Comparison of ENCODE assay signal across 8 cellular contexts in genomic region chr1:234656981-234657651, GRCh38. TPM values are rescaled to one million over a fixed set of nuclear protein-coding genes. Genes with fewer than 3 reads are reported as not detected.
DNase-seq lines count a peak whose midpoint lies in the region; ATAC-seq and TF ChIP-seq lines count a peak whose summit lies in the region.

No MANE protein-coding gene starts in this region.

- no peaks in the 10 kb centered on the region for H3K36me3 ChIP-seq in aorta (ENCODE audit: control insufficient read depth in 1 of 2, insufficient read depth in 2 of 2, low read length in 1 of 2)

- H3K4ac ChIP-seq in H9 (ENCODE audit: low read depth, low read length), result no peak overlapping the region

- H3K4me1 ChIP-seq in H9 (ENCODE audit: insufficient read depth, low read length) (peaks cover 12% of the 10 kb centered on the region), aorta (ENCODE audit: control insufficient read depth in 1 of 2, insufficient read depth in 2 of 2, low read length in 2 of 2) (no peaks in the 10 kb centered on the region)

- in situ Hi-C loops in Caki2 (cut with HindIII; ENCODE audit: low pct_unique_long_range_greater_than_20kb, low sequenced_read_pairs), result no loop called here

- no peak overlapping the region for H3K9ac ChIP-seq in H9 (ENCODE audit: extremely low read depth, insufficient read length, low read length)

- DNase-seq in Caki2 (ENCODE audit: low read depth), result peak; percentile 61
- no peak for DNase-seq in H9
- DNase-seq in fibroblast of the conjunctiva (ENCODE audit: low read depth), result peak; percentile 46
- no peak for DNase-seq in sciatic nerve (ENCODE audit: low spot score)
- no peak for DNase-seq in activated gamma-delta T cell (lab: John Stamatoyannopoulos, UW)
- DNase-seq in posterior vena cava (ENCODE audit: low spot score), result no peak
- no peak for DNase-seq in aorta

- H3T11ph ChIP-seq in H9 (ENCODE audit: low read length), result no peak overlapping the region

- no CpG with 5 or more reads among the region's 11 CpGs for WGBS in H9 (ENCODE audit: extremely low coverage, insufficient read length, low lambda C conversion rate)
- WGBS in aorta, 2 donors, result 77% methylated on average over 11 of the region's 11 CpGs

- H3K79me1 ChIP-seq in H9 (ENCODE audit: insufficient read depth, low read depth, low read length, poor library complexity, severe bottlenecking), result no peaks in the 10 kb centered on the region

- H3K9me3 ChIP-seq in H9 (ENCODE audit: control insufficient read depth, low read depth, low read length), result no peaks in the 10 kb centered on the region
- H3K9me3 ChIP-seq in aorta (ENCODE audit: control insufficient read depth, low read length), result no peaks in the 10 kb centered on the region

- peaks cover 4% of the 10 kb centered on the region; the same call in 1 of the 2 replicates for H3K27me3 Mint-ChIP-seq in H9 (ENCODE audit: low read depth)

- H3K36me3 Mint-ChIP-seq in H9 (ENCODE audit: insufficient read depth in 1 of 3, low read depth in 3 of 3), result no peaks in the 10 kb centered on the region; a peak in 1 of 7 replicates

- no peak for TF ChIP-seq CTCF in H9 (conservative IDR thresholded peaks at IDR 0.05)

- no peak overlapping the region for H3K27ac ChIP-seq in H9 (ENCODE audit: insufficient read length, low read depth, low read length)
- H3K27ac ChIP-seq in aorta (ENCODE audit: low read depth in 1 of 2, low read length in 2 of 2), result no peak overlapping the region

- no peak overlapping the region for H3K23ac ChIP-seq in H9 (ENCODE audit: insufficient read length, low read depth, low read length)

- H3K4me1 Mint-ChIP-seq in H9, result peaks cover 33 to 39% of the 10 kb centered on the region in 2 experiments

- H3K14ac ChIP-seq in H9 (ENCODE audit: insufficient read depth, low read length), result 0 out of 2 replicates have a peak overlapping the region, but pooled peaks have one; percentile 11

- H2BK20ac ChIP-seq in H9 (ENCODE audit: low read depth, low read length, poor library complexity, severe bottlenecking), result no peak overlapping the region

- no peak overlapping the region for H3K4me2 ChIP-seq in H9 (ENCODE audit: insufficient read depth, insufficient read length, low read length)

- no peak overlapping the region for H3K4me3 ChIP-seq in aorta (ENCODE audit: low read length in 2 of 2)

- H4K91ac ChIP-seq in H9 (ENCODE audit: insufficient read length, low read depth, low read length), result no peak overlapping the region

- no peak overlapping the region for H3K18ac ChIP-seq in H9 (ENCODE audit: insufficient read length, low read depth, low read length)

- H3K27me3 ChIP-seq in H9 (ENCODE audit: insufficient read depth, low read length) (no peaks in the 10 kb centered on the region), aorta (ENCODE audit: control insufficient read depth in 1 of 2, insufficient read depth in 2 of 2, low read length in 1 of 2) (no peaks in the 10 kb centered on the region)

- H2BK12ac ChIP-seq in H9 (ENCODE audit: insufficient read length, low read depth, low read length), result no peak overlapping the region

- no peak overlapping the region for H3K4me3 Mint-ChIP-seq in H9

- H2AFZ ChIP-seq in H9 (ENCODE audit: low read length), result no peak overlapping the region

- H2BK5ac ChIP-seq in H9 (ENCODE audit: insufficient read length, low read length), result no peak overlapping the region

- H4K20me1 ChIP-seq in H9 (ENCODE audit: control insufficient read depth, insufficient read depth, insufficient read length), result no peaks in the 10 kb centered on the region

- H3K9me3 Mint-ChIP-seq in H9, result no peaks in the 10 kb centered on the region; a peak in 1 of 5 replicates

- no peak overlapping the region for H4K8ac ChIP-seq in H9 (replicated peaks; ENCODE audit: insufficient read length, low read depth, low read length)

- intact Hi-C loops in sciatic nerve (cut with DNase I), result no loop called here
- intact Hi-C loops in posterior vena cava (cut with DNase I), result loop anchor here in 1 of 2 donors (1.0 kb wide), 1 partner anchor 46 kb away; no protein-coding TSS in a partner anchor
- intact Hi-C loops in aorta (cut with DNase I), result no loop called here

- H2AK5ac ChIP-seq in H9 (ENCODE audit: insufficient read length, low read length), result no peak overlapping the region

- no peaks in the 10 kb centered on the region for H3K79me2 ChIP-seq in H9 (ENCODE audit: insufficient read depth, low read length)

- H3K27ac Mint-ChIP-seq in H9, result peak overlapping the region; percentile 10 to 50 (median 12); a peak in 3 of 7 replicates

- H4K5ac ChIP-seq in H9 (ENCODE audit: insufficient read length, low read depth, low read length), result no peak overlapping the region

- H2BK120ac ChIP-seq in H9 (ENCODE audit: low read depth, low read length, poor library complexity, severe bottlenecking), result no peak overlapping the region

- peak; percentile 74 for ATAC-seq in SK-N-SH treated with all-trans-retinoic acid at 6 μM for 48 hours
- ATAC-seq in sciatic nerve, result peak; percentile 70
- no peak for ATAC-seq in aorta (ENCODE audit: low FRiP score)

- no peak overlapping the region for H2BK15ac ChIP-seq in H9 (ENCODE audit: low read depth, low read length)

- H3K23me2 ChIP-seq in H9 (ENCODE audit: insufficient read length, low read depth, low read length, poor library complexity, severe bottlenecking), result no peaks in the 10 kb centered on the region

- H3K56ac ChIP-seq in H9 (ENCODE audit: insufficient read length, low read depth, low read length), result no peak overlapping the region

TF ChIP-seq in SK-N-SH treated with all-trans-retinoic acid at 6 μM for 48 hours, 23 proteins besides CTCF, POLR2A, EP300 and RAD21:
- TF ChIP-seq ZNF70 (CRISPR knock-in tag; IDR thresholded peaks at IDR 0.05) (no peak), ZC3H10 (CRISPR knock-in tag; IDR thresholded peaks at IDR 0.05) (peak; percentile 72; the same call in 1 of the 2 replicates), RARB (CRISPR knock-in tag; IDR thresholded peaks at IDR 0.05) (0 out of 2 replicates have a peak, but pooled peaks have one; percentile 15)

RNA-seq across cellular contexts. Expression of gene IRF2BP2, which starts 47.1 kb away (rescaled TPM):
- 40.0 and 43.2 TPM in 2 replicates for total RNA-seq in Caki2 (2014; rRNA removed; shearing (Covaris generic); ENCODE audit: low replicate concordance)
- total RNA-seq in H9 (2021), result 80.2 and 80.3 TPM in 2 replicates
- total RNA-seq in sciatic nerve, result 142 TPM
- total RNA-seq in posterior vena cava, result 10 to 100 TPM; 72.1 to 86.2 TPM
- total RNA-seq in aorta, result 100 to 1,000 TPM in 1 of 2 donors, 10 to 100 TPM in 1; 90.6 to 148 TPM
- polyA plus RNA-seq in aorta, result 100 to 1,000 TPM in 1 of 2 donors, 10 to 100 TPM in 1; 36.9 to 123 TPM

Comparison
In these comparisons a context has a peak if more than half of its experiments do, and no peak if none do; other contexts are left out.
1. DNase-seq: peak in Caki2 (single experiment) and fibroblast of the conjunctiva (single experiment); none in H9 (single experiment), sciatic nerve (single experiment), activated gamma-delta T cell (single experiment), posterior vena cava (single experiment) and aorta (0 of 2).